9 cellular contexts compared by ENCODE assay signal in genomic region chr3:5017953-5018531, GRCh38. TPM values are rescaled to one million over a fixed set of nuclear protein-coding genes. Genes with fewer than 3 reads are reported as not detected.
DNase-seq lines count a peak whose midpoint lies in the region; ATAC-seq and TF ChIP-seq lines count a peak whose summit lies in the region.
"Had no signal": no experiment of that assay in that cellular context is flagged by ENCODE, and none has a peak within 500 bp of the region (broad histone marks: within the 10 kb centered on the region; RNA-seq: fewer than 3 reads in every experiment).

No MANE protein-coding gene starts in this region.

- no peak for TF ChIP-seq CTCF in natural killer cell (IDR thresholded peaks at IDR 0.05)
- no peak for TF ChIP-seq CTCF in chondrocyte (IDR thresholded peaks at IDR 0.05)
- no peak for TF ChIP-seq CTCF in glutamatergic neuron (IDR thresholded peaks at IDR 0.05; ENCODE audit: partially characterized antibody, unreplicated experiment)
- no peak for TF ChIP-seq CTCF in A673 (conservative IDR thresholded peaks at IDR 0.05; ENCODE audit: low read depth, low read length)

- peaks cover 6% of the 10 kb centered on the region for H3K36me3 Mint-ChIP-seq in natural killer cell treated with Interleukin-12 subunit alpha and Interleukin-12 subunit beta and Interleukin-15 and Interleukin-18, amount 100 ng/mL, for 72 hours
- H3K36me3 Mint-ChIP-seq in natural killer cell (no peaks in the 10 kb centered on the region), chondrocyte (ENCODE audit: low read depth) (no peaks in the 10 kb centered on the region), glutamatergic neuron (ENCODE audit: unreplicated experiment) (no peaks in the 10 kb centered on the region)

- no peaks in the 10 kb centered on the region for H3K27me3 ChIP-seq in A673 (replicated peaks; ENCODE audit: insufficient read depth, low read depth, low read length, poor library complexity)

- H3K4me3 ChIP-seq in mesodermal cell (ENCODE audit: extremely low read depth, insufficient read depth, low read length, poor library complexity, severe bottlenecking) = no peak overlapping the region
- no peak overlapping the region for H3K4me3 ChIP-seq in A673 (ENCODE audit: low read depth, low read length, poor library complexity, severe bottlenecking)

- H3K4me1 Mint-ChIP-seq in natural killer cell treated with Interleukin-12 subunit alpha and Interleukin-12 subunit beta and Interleukin-15 and Interleukin-18, amount 100 ng/mL, for 72 hours (ENCODE audit: low read depth in 2 of 2) = peaks cover 82 to 90% of the 10 kb centered on the region in 2 donors
- peaks cover 40 to 47% of the 10 kb centered on the region in 2 donors for H3K4me1 Mint-ChIP-seq in natural killer cell
- peaks cover 56% of the 10 kb centered on the region for H3K4me1 Mint-ChIP-seq in chondrocyte (ENCODE audit: low read depth)
- no peaks in the 10 kb centered on the region for H3K4me1 Mint-ChIP-seq in glutamatergic neuron (ENCODE audit: low read depth, unreplicated experiment)

- peak overlapping the region; percentile 88 to 94 for H3K27ac Mint-ChIP-seq in natural killer cell treated with Interleukin-12 subunit alpha and Interleukin-12 subunit beta and Interleukin-15 and Interleukin-18, amount 100 ng/mL, for 72 hours
- H3K27ac Mint-ChIP-seq in natural killer cell (peak overlapping the region in 1 of 2 donors; percentile 46), chondrocyte (ENCODE audit: unreplicated experiment) (peak overlapping the region; percentile 18), glutamatergic neuron (ENCODE audit: unreplicated experiment) (no peak overlapping the region)

- CTCF ChIA-PET in A673 (lab: Charles Lee) = no interaction called here

- WGBS in mesodermal cell (ENCODE audit: insufficient coverage in 2 of 2), 2 experiments = 70 to 79% methylated on average over 8 of the region's 8 CpGs

- H3K9me3 ChIP-seq in mesodermal cell (ENCODE audit: control insufficient read depth, low read length) (no peaks in the 10 kb centered on the region), A673 (ENCODE audit: low read depth, low read length, poor library complexity, severe bottlenecking) (no peaks in the 10 kb centered on the region)

- H3K27me3 Mint-ChIP-seq in natural killer cell treated with Interleukin-12 subunit alpha and Interleukin-12 subunit beta and Interleukin-15 and Interleukin-18, amount 100 ng/mL, for 72 hours = no peaks in the 10 kb centered on the region
- H3K27me3 Mint-ChIP-seq in natural killer cell (ENCODE audit: low read depth in 2 of 2) = peaks cover 0 to 2% of the 10 kb centered on the region in 2 donors
- no peaks in the 10 kb centered on the region for H3K27me3 Mint-ChIP-seq in chondrocyte (ENCODE audit: low read depth)
- peaks cover under 1% of the 10 kb centered on the region for H3K27me3 Mint-ChIP-seq in glutamatergic neuron (ENCODE audit: unreplicated experiment)
- H3K27me3 Mint-ChIP-seq: activated naive CD4-positive, alpha-beta T cell treated with anti-CD3 and anti-CD28 coated beads, Interleukin-2, amount 50 U/mL, for 24 hours had no signal

- peak in 1 of 2 donors; percentile 1 for ATAC-seq in natural killer cell treated with Interleukin-12 subunit alpha and Interleukin-12 subunit beta and Interleukin-15 and Interleukin-18, amount 100 ng/mL, for 72 hours
- ATAC-seq in natural killer cell = no peak

- H3K4me1 ChIP-seq in mesodermal cell (ENCODE audit: control insufficient read depth, insufficient read depth, low read length, poor library complexity, severe bottlenecking) (peaks cover 80% of the 10 kb centered on the region), A673 (ENCODE audit: insufficient read depth, low read length, poor library complexity, severe bottlenecking) (no peaks in the 10 kb centered on the region)

- H3K9me3 Mint-ChIP-seq in natural killer cell treated with Interleukin-12 subunit alpha and Interleukin-12 subunit beta and Interleukin-15 and Interleukin-18, amount 100 ng/mL, for 72 hours = peaks cover 3% of the 10 kb centered on the region
- H3K9me3 Mint-ChIP-seq in natural killer cell = no peaks in the 10 kb centered on the region
- no peaks in the 10 kb centered on the region for H3K9me3 Mint-ChIP-seq in chondrocyte (ENCODE audit: low read depth)
- peaks cover 3% of the 10 kb centered on the region for H3K9me3 Mint-ChIP-seq in glutamatergic neuron (ENCODE audit: unreplicated experiment)
- H3K9me3 Mint-ChIP-seq: activated naive CD4-positive, alpha-beta T cell treated with anti-CD3 and anti-CD28 coated beads, Interleukin-2, amount 50 U/mL, for 24 hours had no signal

- H3K27ac ChIP-seq in mesodermal cell (ENCODE audit: low read depth, low read length, severe bottlenecking) = peak overlapping the region; percentile 16
- H3K27ac ChIP-seq in A673 (ENCODE audit: low read depth, low read length, poor library complexity, severe bottlenecking) = no peak overlapping the region

- POLR2A ChIA-PET in A673 (lab: Charles Lee; ENCODE audit: low non-redundant PET) = no interaction called here

- no peaks in the 10 kb centered on the region for H3K36me3 ChIP-seq in mesodermal cell (ENCODE audit: control insufficient read depth, insufficient read depth, low read length)
- no peaks in the 10 kb centered on the region for H3K36me3 ChIP-seq in A673 (ENCODE audit: insufficient read depth, low read length, poor library complexity, severe bottlenecking)

- no TSS peak for BruUV-seq in A673 (replicated peaks; lab: Mats Ljungman, UMichigan)

- H3K4me3 Mint-ChIP-seq in natural killer cell treated with Interleukin-12 subunit alpha and Interleukin-12 subunit beta and Interleukin-15 and Interleukin-18, amount 100 ng/mL, for 72 hours = peak overlapping the region; percentile 10
- no peak overlapping the region for H3K4me3 Mint-ChIP-seq in natural killer cell
- no peak overlapping the region for H3K4me3 Mint-ChIP-seq in chondrocyte (ENCODE audit: unreplicated experiment)
- H3K4me3 Mint-ChIP-seq in glutamatergic neuron (ENCODE audit: unreplicated experiment) = no peak overlapping the region
- H3K4me3 Mint-ChIP-seq: activated naive CD4-positive, alpha-beta T cell treated with anti-CD3 and anti-CD28 coated beads, Interleukin-2, amount 50 U/mL, for 24 hours had no signal

- DNase-seq in natural killer cell treated with Interleukin-12 subunit alpha and Interleukin-12 subunit beta and Interleukin-15 and Interleukin-18, amount 100 ng/mL, for 72 hours (ENCODE audit: low spot score) = no peak
- DNase-seq in natural killer cell = no peak
- DNase-seq in chondrocyte (ENCODE audit: low spot score) = no peak
- DNase-seq in glutamatergic neuron = no peak
- DNase-seq in NCI-H187 (lab: John Stamatoyannopoulos, UW) = no peak
- DNase-seq in A673 (ENCODE audit: low spot score) = no peak
- DNase-seq in inferior parietal cortex (ENCODE audit: extremely low spot score) = no peak

- intact Hi-C loops in natural killer cell (cut with micrococcal nuclease) = loop anchor here (2.0 kb wide), 1 partner anchor 15 kb away; no protein-coding TSS in a partner anchor
- intact Hi-C loops in A673 (cut with micrococcal nuclease; ENCODE audit: unreplicated experiment) = no loop called here

RNA-seq across cellular contexts. Expression of gene BHLHE40, which starts 38.8 kb away (rescaled TPM):
- total RNA-seq in natural killer cell treated with Interleukin-12 subunit alpha and Interleukin-12 subunit beta and Interleukin-15 and Interleukin-18, amount 100 ng/mL, for 72 hours = 100 to 1,000 TPM; 579 to 941 TPM
- total RNA-seq in natural killer cell = 100 to 1,000 TPM; 512 to 725 (median 719) TPM
- 53.8 to 75.5 TPM (median 66.4 TPM) in 3 replicates for total RNA-seq in chondrocyte
- polyA plus RNA-seq in mesodermal cell (2013, experiment 1 of 2) = 32.8 TPM
- 26.5 TPM for polyA plus RNA-seq in mesodermal cell (2013, experiment 2 of 2)
- total RNA-seq in glutamatergic neuron (ENCODE audit: unreplicated experiment) = 0.22 TPM
- total RNA-seq in A673 (2021) = 3.0 and 3.5 TPM in 2 replicates

Comparison
In these comparisons a context has a peak if more than half of its experiments do, and no peak if none do; other contexts are left out.
1. RNA of gene BHLHE40, which starts 38.8 kb away (total RNA-seq): 579 to 941 TPM in natural killer cell treated with Interleukin-12 subunit alpha and Interleukin-12 subunit beta and Interleukin-15 and Interleukin-18, amount 100 ng/mL, for 72 hours, 512 to 725 TPM in natural killer cell and 53.8 to 75.5 TPM in chondrocyte; 3.0 to 3.5 TPM in A673 and 0.22 TPM in glutamatergic neuron (single experiment); every median in the first group is over 10 times any median in the second.